Comparison of ENCODE assay signal across 15 cellular contexts in the genomic region with DNA sequence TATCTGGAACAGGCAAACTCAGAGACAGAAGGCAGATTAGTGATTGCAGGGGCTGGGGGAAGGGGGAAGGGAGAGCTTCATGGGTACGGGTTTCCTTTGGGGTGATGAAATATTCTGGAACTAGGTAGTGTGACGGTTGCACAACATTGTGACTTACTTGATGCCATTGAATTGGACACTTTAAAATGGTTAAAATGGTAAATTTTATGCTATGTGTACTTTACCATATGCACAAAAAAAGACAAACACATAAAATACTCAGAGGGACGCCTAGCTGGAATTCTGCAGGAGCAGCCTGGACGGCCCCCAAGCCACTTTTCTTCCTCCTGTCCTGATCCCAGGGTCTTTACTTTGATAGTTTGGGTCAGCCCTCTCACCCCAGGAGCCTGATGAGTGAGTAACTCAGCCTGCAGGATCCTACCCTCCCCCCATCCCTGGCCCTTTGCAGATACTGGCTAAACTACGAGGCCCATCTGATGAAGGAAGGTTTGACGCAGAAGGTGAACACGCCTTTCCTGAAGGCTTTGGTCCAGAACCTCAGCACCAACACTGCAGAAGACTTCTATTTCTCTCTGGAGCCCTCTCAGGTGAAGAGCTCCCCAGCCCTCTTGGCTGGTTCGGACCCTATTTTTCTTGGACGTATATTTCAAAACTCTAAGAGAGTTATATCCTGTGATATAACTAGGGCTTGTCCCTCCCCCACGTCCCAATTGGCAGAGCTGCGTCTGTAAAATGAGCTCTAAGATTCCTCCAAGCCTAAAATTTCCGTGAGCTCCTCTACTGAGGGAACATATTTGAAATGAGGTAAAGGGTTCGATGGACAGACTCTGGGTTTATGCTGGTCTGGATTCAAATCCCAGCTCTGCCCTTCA. TPM values are rescaled to one million over a fixed set of nuclear protein-coding genes. Genes with fewer than 3 reads are reported as not detected.
DNase-seq lines count a peak whose midpoint lies in the region; ATAC-seq and TF ChIP-seq lines count a peak whose summit lies in the region.
"Had no signal": no experiment of that assay in that cellular context is flagged by ENCODE, and none has a peak within 500 bp of the region (broad histone marks: within the 10 kb centered on the region; RNA-seq: fewer than 3 reads in every experiment).

No MANE protein-coding gene starts in this region.

- no peaks in the 10 kb centered on the region for H3K9me3 ChIP-seq in BE2C

- H3K4me1 ChIP-seq in BE2C, result no peaks in the 10 kb centered on the region; the same call in 1 of the 2 replicates

- H3K27me3 ChIP-seq in BE2C, result no peaks in the 10 kb centered on the region

- H3K4me3 ChIP-seq in BE2C (ENCODE audit: low read depth, low read length), result no peak overlapping the region

- ATAC-seq in HG02852 (IDR thresholded peaks at IDR 0.05; ENCODE audit: unreplicated experiment), result no peak
- ATAC-seq: HCT116, PC-3 had no signal

- no peak for TF ChIP-seq CTCF in BE2C (IDR thresholded peaks at IDR 0.05; ENCODE audit: low read depth, low read length)

- in situ Hi-C loops in KBM-7 (cut with MboI; ENCODE audit: low pct_unique_long_range_greater_than_20kb, low sequenced_read_pairs), result no loop called here

- DNase-seq in AML-193 (lab: John Stamatoyannopoulos, UW) (peak; percentile 85 to 86), KBM-7 (peak; percentile 77), amniotic epithelial cell (ENCODE audit: low read depth) (peak; percentile 42), iris pigment epithelial cell (ENCODE audit: low read depth) (peak; percentile 34), HT-29 (ENCODE audit: low spot score) (no peak), LoVo (ENCODE audit: low spot score) (no peak), BE2C (no peak)
- DNase-seq: activated naive CD8-positive, alpha-beta T cell treated with anti-CD3 and anti-CD28 coated beads, Interleukin-2, amount 10 ng/mL, durations not matched to agents 7 days and 5 days; cortex of kidney; NCI-H2081 treated with DMSO at 0.1 percent for 48 hours; nucleus accumbens had no signal

- H3K36me3 ChIP-seq in BE2C, result no peaks in the 10 kb centered on the region

RNA-seq across cellular contexts. Expression of gene ADGRG3, which starts 7.9 kb away (rescaled TPM):
- total RNA-seq in HT-29 (2014; rRNA removed; shearing (Covaris generic)), result not detected in 2 replicates
- not detected for polyA plus RNA-seq in BE2C (2012; ENCODE audit: insufficient read depth, insufficient read length, low read depth)
- total RNA-seq: activated naive CD8-positive, alpha-beta T cell treated with anti-CD3 and anti-CD28 coated beads, Interleukin-2, amount 10 ng/mL, durations not matched to agents 7 days and 5 days; fibroblast of villous mesenchyme; PC-3 had no signal

RNA-seq across cellular contexts. Expression of gene DRC7, which starts 18.6 kb away (rescaled TPM):
- total RNA-seq in HT-29 (2014; rRNA removed; shearing (Covaris generic)), result not detected in 2 replicates
- polyA plus RNA-seq in BE2C (2012; ENCODE audit: insufficient read depth, insufficient read length, low read depth), result not detected
- total RNA-seq: fibroblast of villous mesenchyme, PC-3 had no signal

RNA-seq across cellular contexts. Expression of gene ADGRG1, which starts 47.6 kb away (rescaled TPM):
- total RNA-seq in HT-29 (2014; rRNA removed; shearing (Covaris generic)), result 138 TPM in 2 replicates
- 2.7 TPM for polyA plus RNA-seq in BE2C (2012; ENCODE audit: insufficient read depth, insufficient read length, low read depth)

RNA-seq across cellular contexts. Expression of gene KATNB1, which starts 59.6 kb away (rescaled TPM):
- total RNA-seq in HT-29 (2014; rRNA removed; shearing (Covaris generic)), result 80.2 and 92.7 TPM in 2 replicates
- polyA plus RNA-seq in BE2C (2012; ENCODE audit: insufficient read depth, insufficient read length, low read depth), result 99.0 TPM

Comparison
In these comparisons a context has a peak if more than half of its experiments do, and no peak if none do; other contexts are left out.
1. DNase-seq: peak in AML-193 (2 of 2), KBM-7 (single experiment), amniotic epithelial cell (single experiment) and iris pigment epithelial cell (single experiment); none in HT-29 (single experiment), LoVo (single experiment) and BE2C (single experiment).